In genomic region chr20:3051385-3052019, GRCh38 we compare ENCODE assay signal across 1 cellular context.
A peak's percentile ranks its signal among the peaks of the same experiment; 100 is the strongest.
TF ChIP-seq lines count a peak whose summit lies in the region.

No MANE protein-coding gene starts in this region.

TF ChIP-seq in HepG2, 621 proteins besides CTCF, POLR2A, EP300 and RAD21:
- TF ChIP-seq HNRNPL (IDR thresholded peaks at IDR 0.05; ENCODE audit: low read depth, low read length) (0 out of 2 replicates have a peak, but pooled peaks have one; percentile 59), ZNF709 (CRISPR knock-in tag; IDR thresholded peaks at IDR 0.05) (0 out of 2 replicates have a peak, but pooled peaks have one; percentile 31), ZNF383 (CRISPR knock-in tag; IDR thresholded peaks at IDR 0.05; ENCODE audit: borderline replicate concordance) (no peak), ZNF274 (CRISPR knock-in tag; IDR thresholded peaks at IDR 0.05) (0 out of 2 replicates have a peak, but pooled peaks have one; percentile 33), GRHL1 (CRISPR knock-in tag; conservative IDR thresholded peaks at IDR 0.05) (no peak), REPIN1 (CRISPR knock-in tag; IDR thresholded peaks at IDR 0.05; ENCODE audit: borderline replicate concordance, low read depth) (no peak), ZNF292 (CRISPR knock-in tag; IDR thresholded peaks at IDR 0.05; ENCODE audit: borderline replicate concordance, low read depth) (0 out of 2 replicates have a peak, but pooled peaks have one; percentile 44), KDM4B (CRISPR knock-in tag; IDR thresholded peaks at IDR 0.05) (no peak), BCL6 (CRISPR knock-in tag; IDR thresholded peaks at IDR 0.05) (no peak), ZNF362 (CRISPR knock-in tag; IDR thresholded peaks at IDR 0.05; ENCODE audit: borderline replicate concordance) (peak; percentile 73), KDM2A (CRISPR knock-in tag; IDR thresholded peaks at IDR 0.05; ENCODE audit: borderline replicate concordance, low read depth) (0 out of 2 replicates have a peak, but pooled peaks have one; percentile 13), ZNF354B (CRISPR knock-in tag; IDR thresholded peaks at IDR 0.05) (no peak), ZNF710 (CRISPR knock-in tag; IDR thresholded peaks at IDR 0.05; ENCODE audit: borderline replicate concordance) (no peak; the same call in 1 of the 2 replicates), ZNF101 (CRISPR knock-in tag; IDR thresholded peaks at IDR 0.05; ENCODE audit: borderline replicate concordance, low read depth) (no peak), NR2C2 (CRISPR knock-in tag; IDR thresholded peaks at IDR 0.05; ENCODE audit: borderline replicate concordance) (0 out of 2 replicates have a peak, but pooled peaks have one; percentile 10), HMGXB4 (CRISPR knock-in tag; IDR thresholded peaks at IDR 0.05; ENCODE audit: borderline replicate concordance in 1 of 2, low read depth in 1 of 2) (0 out of 4 replicates have a peak, but pooled peaks of 1 of the 2 experiments have one; percentile 20), NR2F6 (IDR thresholded peaks at IDR 0.05) (peak; percentile 39; the same call in 1 of the 2 replicates), NR2F6 (CRISPR knock-in tag; IDR thresholded peaks at IDR 0.05) (no peak), NPAS2 (CRISPR knock-in tag; IDR thresholded peaks at IDR 0.05; ENCODE audit: borderline replicate concordance) (0 out of 2 replicates have a peak, but pooled peaks have one; percentile 49), ZNF883 (CRISPR knock-in tag; IDR thresholded peaks at IDR 0.05; ENCODE audit: not compliant biosample characterization) (peak; percentile 65)
- TF ChIP-seq, protein P1, sequence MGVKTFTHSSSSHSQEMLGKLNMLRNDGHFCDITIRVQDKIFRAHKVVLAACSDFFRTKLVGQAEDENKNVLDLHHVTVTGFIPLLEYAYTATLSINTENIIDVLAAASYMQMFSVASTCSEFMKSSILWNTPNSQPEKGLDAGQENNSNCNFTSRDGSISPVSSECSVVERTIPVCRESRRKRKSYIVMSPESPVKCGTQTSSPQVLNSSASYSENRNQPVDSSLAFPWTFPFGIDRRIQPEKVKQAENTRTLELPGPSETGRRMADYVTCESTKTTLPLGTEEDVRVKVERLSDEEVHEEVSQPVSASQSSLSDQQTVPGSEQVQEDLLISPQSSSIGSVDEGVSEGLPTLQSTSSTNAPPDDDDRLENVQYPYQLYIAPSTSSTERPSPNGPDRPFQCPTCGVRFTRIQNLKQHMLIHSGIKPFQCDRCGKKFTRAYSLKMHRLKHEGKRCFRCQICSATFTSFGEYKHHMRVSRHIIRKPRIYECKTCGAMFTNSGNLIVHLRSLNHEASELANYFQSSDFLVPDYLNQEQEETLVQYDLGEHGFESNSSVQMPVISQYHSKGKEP (CRISPR knock-in tag; IDR thresholded peaks at IDR 0.05) = no peak
- TF ChIP-seq, protein P2, sequence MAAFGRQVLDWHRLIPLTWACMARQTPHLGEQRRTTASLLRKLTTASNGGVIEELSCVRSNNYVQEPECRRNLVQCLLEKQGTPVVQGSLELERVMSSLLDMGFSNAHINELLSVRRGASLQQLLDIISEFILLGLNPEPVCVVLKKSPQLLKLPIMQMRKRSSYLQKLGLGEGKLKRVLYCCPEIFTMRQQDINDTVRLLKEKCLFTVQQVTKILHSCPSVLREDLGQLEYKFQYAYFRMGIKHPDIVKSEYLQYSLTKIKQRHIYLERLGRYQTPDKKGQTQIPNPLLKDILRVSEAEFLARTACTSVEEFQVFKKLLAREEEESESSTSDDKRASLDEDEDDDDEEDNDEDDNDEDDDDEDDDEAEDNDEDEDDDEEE (CRISPR knock-in tag; IDR thresholded peaks at IDR 0.05) = 0 out of 2 replicates have a peak, but pooled peaks have one; percentile 52
- TF ChIP-seq, protein P3, sequence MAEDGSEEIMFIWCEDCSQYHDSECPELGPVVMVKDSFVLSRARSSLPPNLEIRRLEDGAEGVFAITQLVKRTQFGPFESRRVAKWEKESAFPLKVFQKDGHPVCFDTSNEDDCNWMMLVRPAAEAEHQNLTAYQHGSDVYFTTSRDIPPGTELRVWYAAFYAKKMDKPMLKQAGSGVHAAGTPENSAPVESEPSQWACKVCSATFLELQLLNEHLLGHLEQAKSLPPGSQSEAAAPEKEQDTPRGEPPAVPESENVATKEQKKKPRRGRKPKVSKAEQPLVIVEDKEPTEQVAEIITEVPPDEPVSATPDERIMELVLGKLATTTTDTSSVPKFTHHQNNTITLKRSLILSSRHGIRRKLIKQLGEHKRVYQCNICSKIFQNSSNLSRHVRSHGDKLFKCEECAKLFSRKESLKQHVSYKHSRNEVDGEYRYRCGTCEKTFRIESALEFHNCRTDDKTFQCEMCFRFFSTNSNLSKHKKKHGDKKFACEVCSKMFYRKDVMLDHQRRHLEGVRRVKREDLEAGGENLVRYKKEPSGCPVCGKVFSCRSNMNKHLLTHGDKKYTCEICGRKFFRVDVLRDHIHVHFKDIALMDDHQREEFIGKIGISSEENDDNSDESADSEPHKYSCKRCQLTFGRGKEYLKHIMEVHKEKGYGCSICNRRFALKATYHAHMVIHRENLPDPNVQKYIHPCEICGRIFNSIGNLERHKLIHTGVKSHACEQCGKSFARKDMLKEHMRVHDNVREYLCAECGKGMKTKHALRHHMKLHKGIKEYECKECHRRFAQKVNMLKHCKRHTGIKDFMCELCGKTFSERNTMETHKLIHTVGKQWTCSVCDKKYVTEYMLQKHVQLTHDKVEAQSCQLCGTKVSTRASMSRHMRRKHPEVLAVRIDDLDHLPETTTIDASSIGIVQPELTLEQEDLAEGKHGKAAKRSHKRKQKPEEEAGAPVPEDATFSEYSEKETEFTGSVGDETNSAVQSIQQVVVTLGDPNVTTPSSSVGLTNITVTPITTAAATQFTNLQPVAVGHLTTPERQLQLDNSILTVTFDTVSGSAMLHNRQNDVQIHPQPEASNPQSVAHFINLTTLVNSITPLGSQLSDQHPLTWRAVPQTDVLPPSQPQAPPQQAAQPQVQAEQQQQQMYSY (CRISPR knock-in tag; IDR thresholded peaks at IDR 0.05) = peak; percentile 76
- TF ChIP-seq, protein P4, sequence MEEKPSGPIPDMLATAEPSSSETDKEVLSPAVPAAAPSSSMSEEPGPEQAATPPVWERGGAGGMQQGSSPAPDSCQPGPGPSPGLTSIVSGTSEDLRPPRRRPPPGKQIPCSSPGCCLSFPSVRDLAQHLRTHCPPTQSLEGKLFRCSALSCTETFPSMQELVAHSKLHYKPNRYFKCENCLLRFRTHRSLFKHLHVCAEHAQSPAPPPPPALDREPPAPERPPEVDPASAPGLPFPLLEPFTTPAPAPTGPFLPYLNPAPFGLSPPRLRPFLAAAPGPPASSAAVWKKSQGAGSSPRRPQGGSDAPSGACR (CRISPR knock-in tag; IDR thresholded peaks at IDR 0.05) = no peak
